Comparison of ENCODE assay signal across 11 cellular contexts in the genomic region with DNA sequence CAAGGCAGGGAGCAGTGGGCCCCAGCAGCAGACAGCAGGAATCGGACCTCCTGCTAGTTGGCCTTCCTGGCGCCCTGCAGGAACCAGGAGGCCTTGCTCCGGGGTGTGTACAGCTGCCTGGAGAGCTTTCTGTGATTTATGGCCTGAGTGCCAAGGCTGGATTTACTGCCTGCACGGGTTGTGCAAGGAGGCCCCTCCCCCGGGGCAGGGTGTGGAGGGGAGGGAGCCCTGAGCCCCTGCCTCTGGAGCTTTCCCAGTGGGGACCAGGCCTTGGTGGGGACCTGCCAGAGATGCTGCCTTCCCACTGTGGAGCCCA. TPM values are rescaled to one million over a fixed set of nuclear protein-coding genes. Genes with fewer than 3 reads are reported as not detected.
DNase-seq lines count a peak whose midpoint lies in the region; ATAC-seq, FAIRE-seq and TF ChIP-seq lines count a peak whose summit lies in the region.
"Had no signal": no experiment of that assay in that cellular context is flagged by ENCODE, and none has a peak within 500 bp of the region (broad histone marks: within the 10 kb centered on the region; RNA-seq: fewer than 3 reads in every experiment).

No MANE protein-coding gene starts in this region.

- peak overlapping the region in 1 of 2 experiments; percentile 33; a peak in 1 of 4 replicates for H3K9ac ChIP-seq in K562 (ENCODE audit: insufficient read depth in 1 of 2, low read depth in 2 of 2, low read length in 2 of 2)
- no peak overlapping the region for H3K9ac ChIP-seq in parathyroid adenoma

- DNase-seq in DMS153 treated with DMSO at 0.1 percent for 48 hours (lab: John Stamatoyannopoulos, UW; ENCODE audit: unreplicated experiment) (peak; percentile 48), NCI-H146 treated with DMSO at 0.1 percent for 48 hours (lab: John Stamatoyannopoulos, UW; ENCODE audit: unreplicated experiment) (peak; percentile 96), K562 (ENCODE audit: extremely low read depth in 1 of 4, low spot score in 3 of 4) (no peak), CD1c-positive myeloid dendritic cell (ENCODE audit: extremely low spot score) (no peak), endothelial cell (ENCODE audit: low spot score) (no peak)
- DNase-seq in natural killer cell treated with Interleukin-12 subunit alpha and Interleukin-12 subunit beta and Interleukin-15 and Interleukin-18, amount 100 ng/mL, for 72 hours (ENCODE audit: low spot score): no peak
- DNase-seq: GDM1; naive thymus-derived CD4-positive, alpha-beta T cell; NK-92 treated with Interleukin-12 subunit alpha and Interleukin-12 subunit beta, amount 100 ng/mL, for 24 hours had no signal

- no peak for FAIRE-seq in K562 (lab: Jason Lieb, UNC)

- H2AFZ ChIP-seq in K562 (ENCODE audit: low read depth, low read length) (no peak overlapping the region), parathyroid adenoma (peak overlapping the region; percentile 78)

- peaks cover 0 to 9% of the 10 kb centered on the region in 2 experiments; a peak in 2 of 5 replicates for H3K4me1 ChIP-seq in K562 (replicated peaks in 1 of 2; ENCODE audit: control insufficient read depth in 2 of 2, insufficient read depth in 2 of 2, low read length in 2 of 2)
- H3K4me1 ChIP-seq in parathyroid adenoma: peaks cover 26% of the 10 kb centered on the region

- H3K27me3 Mint-ChIP-seq in natural killer cell treated with Interleukin-12 subunit alpha and Interleukin-12 subunit beta and Interleukin-15 and Interleukin-18, amount 100 ng/mL, for 72 hours: peaks cover 15 to 17% of the 10 kb centered on the region in 2 donors
- H3K27me3 Mint-ChIP-seq in endothelial cell (ENCODE audit: unreplicated experiment): peaks cover 15% of the 10 kb centered on the region

- H3K27me3 ChIP-seq in K562 (ENCODE audit: control insufficient read depth in 2 of 2, insufficient read depth in 2 of 2, low read length in 2 of 2) (peaks cover 0 to 6% of the 10 kb centered on the region in 2 experiments; a peak in 3 of 5 replicates), parathyroid adenoma (ENCODE audit: control insufficient read depth, insufficient read depth, low read length) (no peaks in the 10 kb centered on the region)

- peak; percentile 49 for ATAC-seq in K562
- no peak for ATAC-seq in natural killer cell treated with Interleukin-12 subunit alpha and Interleukin-12 subunit beta and Interleukin-15 and Interleukin-18, amount 100 ng/mL, for 72 hours
- ATAC-seq in HG03520 (IDR thresholded peaks at IDR 0.05; ENCODE audit: unreplicated experiment): no peak
- ATAC-seq: naive thymus-derived CD4-positive, alpha-beta T cell had no signal

- in situ Hi-C loops in K562 (cut with MboI): no loop called here

- 20% methylated on average over 5 of the region's 5 CpGs for WGBS in K562 (ENCODE audit: insufficient coverage, low coverage, missing lambda C conversion rate)

- no peaks in the 10 kb centered on the region for H3K9me1 ChIP-seq in K562 (ENCODE audit: control insufficient read depth, insufficient read depth, low read length)

- H3K4me2 ChIP-seq in K562 (ENCODE audit: insufficient read depth, low read length): no peak overlapping the region
- no peak overlapping the region for H3K4me2 ChIP-seq in parathyroid adenoma (ENCODE audit: low read length)

- no peak for TF ChIP-seq RAD21 in K562 (CRISPR knock-in tag; conservative IDR thresholded peaks at IDR 0.05 in 1 of 2, IDR thresholded peaks at IDR 0.05 in 1 of 2)

- H3K4me3 ChIP-seq in K562 (no peak overlapping the region), parathyroid adenoma (ENCODE audit: low read depth, low read length) (no peak overlapping the region)

- H3K9me3 ChIP-seq in K562 (replicated peaks; ENCODE audit: control insufficient read depth, insufficient read depth, low read depth, low read length) (no peaks in the 10 kb centered on the region), parathyroid adenoma (ENCODE audit: control insufficient read depth, low read length) (no peaks in the 10 kb centered on the region)

- BruUV-seq in K562 (replicated peaks; lab: Mats Ljungman, UMichigan): no TSS peak

- no peak overlapping the region for H3K27ac Mint-ChIP-seq in natural killer cell treated with Interleukin-12 subunit alpha and Interleukin-12 subunit beta and Interleukin-15 and Interleukin-18, amount 100 ng/mL, for 72 hours
- no peak overlapping the region for H3K27ac Mint-ChIP-seq in endothelial cell (ENCODE audit: unreplicated experiment)
- H3K27ac Mint-ChIP-seq: naive thymus-derived CD4-positive, alpha-beta T cell had no signal

- peaks cover 0 to 17% of the 10 kb centered on the region in 2 donors for H3K4me1 Mint-ChIP-seq in natural killer cell treated with Interleukin-12 subunit alpha and Interleukin-12 subunit beta and Interleukin-15 and Interleukin-18, amount 100 ng/mL, for 72 hours (ENCODE audit: low read depth in 2 of 2)
- peaks cover 72% of the 10 kb centered on the region for H3K4me1 Mint-ChIP-seq in endothelial cell (ENCODE audit: unreplicated experiment)

- TF ChIP-seq CTCF in K562 (IDR thresholded peaks at IDR 0.05 in 2 of 3, conservative IDR thresholded peaks at IDR 0.05 in 1 of 3; ENCODE audit: insufficient read depth in 2 of 3, low read depth in 1 of 3, low read length in 3 of 3) (no peak), parathyroid adenoma (IDR thresholded peaks at IDR 0.05) (no peak), endothelial cell (IDR thresholded peaks at IDR 0.05; ENCODE audit: unreplicated experiment) (no peak)

- no peak for TF ChIP-seq POLR2A in K562 (conservative IDR thresholded peaks at IDR 0.05)

- no peaks in the 10 kb centered on the region; the same call in 1 of the 2 replicates for H4K20me1 ChIP-seq in K562 (replicated peaks; ENCODE audit: control insufficient read depth, insufficient read depth, low read length)

- TF ChIP-seq EP300 in K562 (IDR thresholded peaks at IDR 0.05; ENCODE audit: low read length): no peak

- CTCF ChIA-PET in K562 (lab: Yijun Ruan, JAX; ENCODE audit: low intra/inter-chr PET ratio): no interaction called here

- no peak overlapping the region for H3K4me3 Mint-ChIP-seq in natural killer cell treated with Interleukin-12 subunit alpha and Interleukin-12 subunit beta and Interleukin-15 and Interleukin-18, amount 100 ng/mL, for 72 hours
- no peak overlapping the region for H3K4me3 Mint-ChIP-seq in endothelial cell (ENCODE audit: unreplicated experiment)
- H3K4me3 Mint-ChIP-seq: naive thymus-derived CD4-positive, alpha-beta T cell had no signal

- no peaks in the 10 kb centered on the region for H3K36me3 ChIP-seq in K562 (ENCODE audit: control insufficient read depth, insufficient read depth, low read length)
- no peaks in the 10 kb centered on the region for H3K36me3 ChIP-seq in parathyroid adenoma (ENCODE audit: control insufficient read depth, insufficient read depth, low read length)

- H3K36me3 Mint-ChIP-seq in natural killer cell treated with Interleukin-12 subunit alpha and Interleukin-12 subunit beta and Interleukin-15 and Interleukin-18, amount 100 ng/mL, for 72 hours: no peaks in the 10 kb centered on the region
- H3K36me3 Mint-ChIP-seq in endothelial cell (ENCODE audit: low read depth, unreplicated experiment): peaks cover 19% of the 10 kb centered on the region

- H3K27ac ChIP-seq in K562 (ENCODE audit: extremely low read depth, low read depth, low read length) (no peak overlapping the region), parathyroid adenoma (peak overlapping the region; percentile 39)

- H3K9me3 Mint-ChIP-seq in natural killer cell treated with Interleukin-12 subunit alpha and Interleukin-12 subunit beta and Interleukin-15 and Interleukin-18, amount 100 ng/mL, for 72 hours: peaks cover 8% of the 10 kb centered on the region
- H3K9me3 Mint-ChIP-seq in endothelial cell (ENCODE audit: unreplicated experiment): no peaks in the 10 kb centered on the region

- H3K79me2 ChIP-seq in K562 (ENCODE audit: control insufficient read depth, insufficient read depth, low read length) (no peaks in the 10 kb centered on the region), parathyroid adenoma (peaks cover 4% of the 10 kb centered on the region)

- intact Hi-C loops in K562 (cut with micrococcal nuclease): no loop called here

- POLR2A ChIA-PET in K562 (lab: Yijun Ruan, JAX): interaction anchor here (0.6 to 1.4 kb wide), 2 partner anchors 14 to 20 kb away, joined by 3 to 5 read pairs; no protein-coding TSS in a partner anchor

RNA-seq across cellular contexts. Expression of a gene that starts 7.2 kb away (rescaled TPM):
- total RNA-seq in K562 (2011; cell fraction: chromatin; rRNA removed; ENCODE audit: low replicate concordance): 8.4 and 11.1 TPM in 2 replicates
- total RNA-seq in K562 (2011; cell fraction: nucleolus; rRNA removed): 7.0 and 9.2 TPM in 2 replicates
- total RNA-seq in K562 (2011; cell fraction: nucleoplasm; rRNA removed): 10.0 and 20.5 TPM in 2 replicates
- 32.6 and 38.2 TPM in 2 replicates for total RNA-seq in K562 (2014; rRNA removed)
- 38.4 and 42.0 TPM in 2 replicates for total RNA-seq in K562 (2014; rRNA removed; fragmentation: Illumina TruSeq; extraction: Trizol)
- total RNA-seq in K562 (2015; rRNA removed; fragmentation: Illumina TruSeq; extraction: Trizol): 58.1 and 65.6 TPM in 2 replicates
- 30.9 and 31.6 TPM in 2 replicates for total RNA-seq in K562 (2021)
- 53.5 and 64.2 TPM in 2 replicates for polyA plus RNA-seq in K562 (2011; rRNA removed)
- polyA plus RNA-seq in K562 (2011; cell fraction: cytosol; rRNA removed): 26.9 and 46.9 TPM in 2 replicates
- 11.6 and 15.0 TPM in 2 replicates for polyA plus RNA-seq in K562 (2011; cell fraction: nucleus; rRNA removed)
- 67.0 TPM in 2 replicates for polyA plus RNA-seq in K562 (2012)
- 48.1 and 56.8 TPM in 2 replicates for polyA plus RNA-seq in K562 (2014; fragmentation: Illumina TruSeq; extraction: Trizol)
- polyA plus RNA-seq in K562 (2014; fragmentation: Nextera tagmentation; extraction: Ambion mirVana): 10 to 100 TPM; 14.8 to 29.9 TPM
- 41.1 and 46.6 TPM in 2 replicates for polyA plus RNA-seq in K562 (2014; rRNA removed)
- 38.1 and 47.9 TPM in 2 replicates for polyA minus RNA-seq in K562 (2011; rRNA and poly(A)+ RNA removed)
- polyA minus RNA-seq in K562 (2011; cell fraction: cytosol; rRNA and poly(A)+ RNA removed): 17.7 and 19.5 TPM in 2 replicates
- polyA minus RNA-seq in K562 (2011; cell fraction: nucleus; rRNA and poly(A)+ RNA removed): 7.8 and 12.8 TPM in 2 replicates
- total RNA-seq in natural killer cell treated with Interleukin-12 subunit alpha and Interleukin-12 subunit beta and Interleukin-15 and Interleukin-18, amount 100 ng/mL, for 72 hours: 10 to 100 TPM; 40.1 to 43.2 TPM
- 367 TPM for total RNA-seq in endothelial cell (ENCODE audit: unreplicated experiment)

RNA-seq across cellular contexts. Expression of a gene that starts 22.3 kb away (rescaled TPM):
- 24.9 and 37.8 TPM in 2 replicates for total RNA-seq in K562 (2011; cell fraction: chromatin; rRNA removed; ENCODE audit: low replicate concordance)
- 22.9 and 35.9 TPM in 2 replicates for total RNA-seq in K562 (2011; cell fraction: nucleolus; rRNA removed)
- total RNA-seq in K562 (2011; cell fraction: nucleoplasm; rRNA removed): 26.7 and 29.2 TPM in 2 replicates
- total RNA-seq in K562 (2014; rRNA removed): 17.8 and 26.9 TPM in 2 replicates
- 11.2 TPM in 2 replicates for total RNA-seq in K562 (2014; rRNA removed; fragmentation: Illumina TruSeq; extraction: Trizol)
- total RNA-seq in K562 (2015; rRNA removed; fragmentation: Illumina TruSeq; extraction: Trizol): 11.5 and 11.6 TPM in 2 replicates
- 26.3 and 27.3 TPM in 2 replicates for total RNA-seq in K562 (2021)
- 8.7 and 12.1 TPM in 2 replicates for polyA plus RNA-seq in K562 (2011; rRNA removed)
- 10.8 and 16.1 TPM in 2 replicates for polyA plus RNA-seq in K562 (2011; cell fraction: cytosol; rRNA removed)
- polyA plus RNA-seq in K562 (2011; cell fraction: nucleus; rRNA removed): 19.2 and 23.5 TPM in 2 replicates
- 22.9 and 28.1 TPM in 2 replicates for polyA plus RNA-seq in K562 (2012)
- polyA plus RNA-seq in K562 (2014; fragmentation: Illumina TruSeq; extraction: Trizol): 23.4 and 28.2 TPM in 2 replicates
- polyA plus RNA-seq in K562 (2014; fragmentation: Nextera tagmentation; extraction: Ambion mirVana): 1 to 10 TPM; 2.9 to 3.2 TPM
- polyA plus RNA-seq in K562 (2014; rRNA removed): 12.0 and 14.6 TPM in 2 replicates
- polyA minus RNA-seq in K562 (2011; rRNA and poly(A)+ RNA removed): 8.3 and 8.6 TPM in 2 replicates
- polyA minus RNA-seq in K562 (2011; cell fraction: cytosol; rRNA and poly(A)+ RNA removed): 7.0 and 8.9 TPM in 2 replicates
- 9.2 and 13.6 TPM in 2 replicates for polyA minus RNA-seq in K562 (2011; cell fraction: nucleus; rRNA and poly(A)+ RNA removed)
- 10 to 100 TPM; 27.9 to 33.0 TPM for total RNA-seq in natural killer cell treated with Interleukin-12 subunit alpha and Interleukin-12 subunit beta and Interleukin-15 and Interleukin-18, amount 100 ng/mL, for 72 hours
- total RNA-seq in endothelial cell (ENCODE audit: unreplicated experiment): 38.4 TPM

Comparison
In these comparisons a context has a peak if more than half of its experiments do, and no peak if none do; other contexts are left out.
1. DNase-seq: peak in DMS153 treated with DMSO at 0.1 percent for 48 hours (single experiment) and NCI-H146 treated with DMSO at 0.1 percent for 48 hours (single experiment); none in K562 (0 of 4), natural killer cell treated with Interleukin-12 subunit alpha and Interleukin-12 subunit beta and Interleukin-15 and Interleukin-18, amount 100 ng/mL, for 72 hours (single experiment), CD1c-positive myeloid dendritic cell (single experiment) and endothelial cell (single experiment).